In the genomic region with DNA sequence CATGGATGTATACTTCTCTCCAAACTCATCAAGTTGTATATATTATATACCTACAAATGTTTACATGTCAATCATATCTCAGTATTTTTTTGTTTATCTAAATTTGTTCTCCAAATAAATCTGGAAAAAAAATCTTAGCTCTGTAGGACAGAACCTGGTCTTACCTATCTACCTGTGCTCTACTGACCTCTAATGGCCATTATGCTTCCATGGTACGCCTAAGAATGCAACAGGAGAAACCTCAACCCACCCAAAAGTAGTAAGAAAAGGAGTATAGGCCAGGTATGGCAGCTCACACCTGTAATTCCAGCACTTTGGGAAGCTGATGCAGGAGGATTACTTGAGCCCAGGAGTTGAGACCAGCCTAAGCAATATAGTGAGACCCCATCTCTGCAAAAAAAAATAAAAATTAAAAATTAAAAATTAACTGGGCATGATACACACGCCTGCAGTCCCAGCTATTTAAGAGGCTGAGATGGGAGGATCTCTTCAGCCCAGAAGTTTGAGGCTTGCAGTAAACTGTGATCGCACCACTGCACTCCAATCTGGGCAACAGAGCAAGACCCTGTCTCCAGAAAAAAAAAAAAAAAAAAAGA, we compare ENCODE assay signal across 15 cellular contexts. TPM values are rescaled to one million over a fixed set of nuclear protein-coding genes. Genes with fewer than 3 reads are reported as not detected.
A peak's percentile ranks its signal among the peaks of the same experiment; 100 is the strongest.
DNase-seq lines count a peak whose midpoint lies in the region; ATAC-seq and TF ChIP-seq lines count a peak whose summit lies in the region.
"Had no signal": no experiment of that assay in that cellular context is flagged by ENCODE, and none has a peak within 500 bp of the region (broad histone marks: within the 10 kb centered on the region; RNA-seq: fewer than 3 reads in every experiment).

No MANE protein-coding gene starts in this region.

- intact Hi-C loops in MCF 10A (cut with micrococcal nuclease) (loop anchor here (10.0 kb wide), 1 partner anchor 363 kb away; no protein-coding TSS in a partner anchor), breast epithelium (cut with DNase I; ENCODE audit: low total_unique reads) (no loop called here), posterior vena cava (cut with DNase I) (no loop called here)

- H3K36me3 Mint-ChIP-seq in MCF 10A (ENCODE audit: insufficient read depth, unreplicated experiment) = no peaks in the 10 kb centered on the region
- peaks cover 3 to 13% (median 9%) of the 10 kb centered on the region in 3 donors for H3K36me3 Mint-ChIP-seq in naive thymus-derived CD8-positive, alpha-beta T cell

- H3K9me3 Mint-ChIP-seq in MCF 10A (ENCODE audit: unreplicated experiment) = peaks cover 8% of the 10 kb centered on the region
- H3K9me3 Mint-ChIP-seq in naive thymus-derived CD8-positive, alpha-beta T cell = peaks cover 0 to 26% (median 12%) of the 10 kb centered on the region in 9 donors
- H3K9me3 Mint-ChIP-seq: HFFc6 had no signal

- in situ Hi-C loops in T47D (cut with HindIII; ENCODE audit: low pct_unique_long_range_greater_than_20kb, low sequenced_read_pairs) = no loop called here

- ATAC-seq in naive thymus-derived CD8-positive, alpha-beta T cell = no peak

- no peak overlapping the region for H3K4me3 Mint-ChIP-seq in MCF 10A (ENCODE audit: unreplicated experiment)
- H3K4me3 Mint-ChIP-seq in naive thymus-derived CD8-positive, alpha-beta T cell = no peak overlapping the region
- H3K4me3 Mint-ChIP-seq: activated naive CD8-positive, alpha-beta T cell; HFFc6; nephron progenitor cell had no signal

- H3K36me3 ChIP-seq in breast epithelium = no peaks in the 10 kb centered on the region

- no peaks in the 10 kb centered on the region for H3K27me3 ChIP-seq in breast epithelium

- no peak for TF ChIP-seq POLR2A in breast epithelium (IDR thresholded peaks at IDR 0.05)

- CTCF ChIA-PET in MCF 10A (lab: Yijun Ruan, JAX) = interaction anchor here (0.6 to 1.1 kb wide), 7 partner anchors 10 to 743 kb away, joined by 3 to 6 read pairs (median 5); no protein-coding TSS in a partner anchor

- BruUV-seq in MCF 10A (replicated peaks; lab: Mats Ljungman, UMichigan) = no TSS peak

- H3K4me1 Mint-ChIP-seq in MCF 10A (ENCODE audit: insufficient read depth, unreplicated experiment) = no peaks in the 10 kb centered on the region
- no peaks in the 10 kb centered on the region for H3K4me1 Mint-ChIP-seq in naive thymus-derived CD8-positive, alpha-beta T cell
- H3K4me1 Mint-ChIP-seq: nephron progenitor cell had no signal

- POLR2A ChIA-PET in MCF 10A (lab: Yijun Ruan, JAX) = no interaction called here
- POLR2A ChIA-PET in naive thymus-derived CD8-positive, alpha-beta T cell (lab: Charles Lee) = no interaction called here

- H3K4me1 ChIP-seq in breast epithelium = no peaks in the 10 kb centered on the region

- H3K4me3 ChIP-seq in breast epithelium = no peak overlapping the region

- DNase-seq in MCF 10A (ENCODE audit: unreplicated experiment) (peak; percentile 55), breast epithelium (ENCODE audit: low spot score in 2 of 2) (no peak), NCI-H2171 treated with DMSO at 0.1 percent for 48 hours (lab: John Stamatoyannopoulos, UW) (peak; percentile 71), T47D (ENCODE audit: low read depth in 1 of 2, low spot score in 1 of 2) (peak; percentile 7 to 65), posterior vena cava (ENCODE audit: low spot score) (no peak), ureter (ENCODE audit: low spot score) (no peak), pons (ENCODE audit: low spot score) (no peak)
- no peak for DNase-seq in naive thymus-derived CD8-positive, alpha-beta T cell
- DNase-seq: C1 segment of cervical spinal cord; effector CD8-positive, alpha-beta T cell; HFFc6; nephron progenitor cell; NK-92 treated with Interleukin-12 subunit alpha and Interleukin-12 subunit beta, amount 100 ng/mL, for 24 hours had no signal

- no peaks in the 10 kb centered on the region for H3K27me3 Mint-ChIP-seq in MCF 10A (ENCODE audit: insufficient read depth, unreplicated experiment)
- H3K27me3 Mint-ChIP-seq in naive thymus-derived CD8-positive, alpha-beta T cell = no peaks in the 10 kb centered on the region
- H3K27me3 Mint-ChIP-seq: activated naive CD8-positive, alpha-beta T cell had no signal

- peaks cover 5 to 12% of the 10 kb centered on the region in 2 donors for H3K9me3 ChIP-seq in breast epithelium

- H3K27ac ChIP-seq in breast epithelium = no peak overlapping the region

- peak; percentile 30 for TF ChIP-seq CTCF in MCF 10A (IDR thresholded peaks at IDR 0.05; ENCODE audit: unreplicated experiment)
- TF ChIP-seq CTCF in breast epithelium (IDR thresholded peaks at IDR 0.05) = no peak

- no peak overlapping the region for H3K27ac Mint-ChIP-seq in MCF 10A (ENCODE audit: low read depth, unreplicated experiment)
- no peak overlapping the region for H3K27ac Mint-ChIP-seq in naive thymus-derived CD8-positive, alpha-beta T cell
- H3K27ac Mint-ChIP-seq: activated naive CD8-positive, alpha-beta T cell; HFFc6; nephron progenitor cell had no signal

RNA-seq across cellular contexts. Expression of a gene that starts 8.7 kb away (rescaled TPM):
- total RNA-seq in MCF 10A (2022) = not detected in 2 replicates
- total RNA-seq in breast epithelium = not detected
- total RNA-seq in posterior vena cava = not detected
- total RNA-seq in ureter = not detected
- total RNA-seq in naive thymus-derived CD8-positive, alpha-beta T cell = not detected
- polyA plus RNA-seq in naive thymus-derived CD8-positive, alpha-beta T cell = not detected
- total RNA-seq: HFFc6, subcutaneous adipose tissue had no signal

RNA-seq across cellular contexts. Expression of a gene that starts 19.0 kb away (rescaled TPM):
- total RNA-seq in MCF 10A (2022) (not detected in 2 replicates), breast epithelium (not detected), posterior vena cava (not detected), ureter (not detected)
- not detected for total RNA-seq in naive thymus-derived CD8-positive, alpha-beta T cell
- polyA plus RNA-seq in naive thymus-derived CD8-positive, alpha-beta T cell = not detected
- total RNA-seq: HFFc6, subcutaneous adipose tissue had no signal

RNA-seq across cellular contexts. Expression of a gene that starts 24.2 kb away (rescaled TPM):
- total RNA-seq in MCF 10A (2022) = not detected in 2 replicates
- total RNA-seq in breast epithelium = not detected
- total RNA-seq in posterior vena cava = not detected
- not detected for total RNA-seq in ureter
- total RNA-seq in naive thymus-derived CD8-positive, alpha-beta T cell = not detected
- not detected for polyA plus RNA-seq in naive thymus-derived CD8-positive, alpha-beta T cell
- total RNA-seq: HFFc6, subcutaneous adipose tissue had no signal

RNA-seq across cellular contexts. Expression of a gene that starts 57.1 kb away (rescaled TPM):
- total RNA-seq in MCF 10A (2022) (not detected in 2 replicates), breast epithelium (not detected), posterior vena cava (not detected), ureter (not detected)
- not detected for total RNA-seq in naive thymus-derived CD8-positive, alpha-beta T cell
- polyA plus RNA-seq in naive thymus-derived CD8-positive, alpha-beta T cell = not detected
- total RNA-seq: HFFc6, subcutaneous adipose tissue had no signal

RNA-seq across cellular contexts. Expression of a gene that starts 58.0 kb away (rescaled TPM):
- total RNA-seq in MCF 10A (2022) = 18.4 and 22.9 TPM in 2 replicates
- 10 to 100 TPM; 10.1 to 21.0 (median 16.2) TPM for total RNA-seq in breast epithelium
- total RNA-seq in posterior vena cava = 10 to 100 TPM; 12.4 to 15.0 TPM
- total RNA-seq in ureter = 26.6 TPM
- total RNA-seq in naive thymus-derived CD8-positive, alpha-beta T cell = 10 to 100 TPM; 22.8 to 23.5 TPM
- polyA plus RNA-seq in naive thymus-derived CD8-positive, alpha-beta T cell = 10 to 100 TPM; 16.1 to 22.3 (median 18.7) TPM

Comparison
In these comparisons a context has a peak if more than half of its experiments do, and no peak if none do; other contexts are left out.
1. DNase-seq: peak in MCF 10A (single experiment), NCI-H2171 treated with DMSO at 0.1 percent for 48 hours (single experiment) and T47D (2 of 2); none in breast epithelium (0 of 2), posterior vena cava (single experiment), ureter (single experiment), pons (single experiment) and naive thymus-derived CD8-positive, alpha-beta T cell (0 of 10).